18 cellular contexts compared by ENCODE assay signal in genomic region chr9:87267701-87268100, GRCh38.
DNase-seq lines count a peak whose midpoint lies in the region; ATAC-seq, FAIRE-seq and TF ChIP-seq lines count a peak whose summit lies in the region.
"Had no signal": no experiment of that assay in that cellular context is flagged by ENCODE, and none has a peak within 500 bp of the region (broad histone marks: within the 10 kb centered on the region; RNA-seq: fewer than 3 reads in every experiment).

No MANE protein-coding gene starts in this region.

- no peak overlapping the region for H3K4me3 Mint-ChIP-seq in HFFc6
- no peak overlapping the region for H3K4me3 Mint-ChIP-seq in activated CD8-positive, alpha-beta T cell treated with anti-CD3 and anti-CD28 coated beads, Interleukin-2, amount 10 ng/mL, durations not matched to agents 7 days and 5 days
- H3K4me3 Mint-ChIP-seq: neural crest cell; T-helper 1 cell treated with Interleukin-12 subunit alpha and Interleukin-12 subunit beta and Interleukin-4 antibody, amounts not matched to agents 30 μg/mL and 1 μg/mL, for 36 hours had no signal

- H3K9ac ChIP-seq in keratinocyte (ENCODE audit: control insufficient read depth, extremely low read depth, insufficient read depth, low read length) (no peak overlapping the region), subcutaneous abdominal adipose tissue (ENCODE audit: low read length in 5 of 5) (no peak overlapping the region)
- H3K9ac ChIP-seq: BLaER1 had no signal

- CTCF ChIA-PET in activated CD8-positive, alpha-beta T cell treated with anti-CD3 and anti-CD28 coated beads, Interleukin-2, amount 10 ng/mL, durations not matched to agents 7 days and 5 days (lab: Charles Lee): no interaction called here

- H3K4me1 ChIP-seq in esophagus (ENCODE audit: control insufficient read depth in 2 of 2, insufficient read depth in 2 of 2, low read length in 1 of 2) (peaks cover 6 to 9% of the 10 kb centered on the region in 2 donors), keratinocyte (ENCODE audit: control insufficient read depth, extremely low read depth, insufficient read depth, low read length) (peaks cover 11% of the 10 kb centered on the region), subcutaneous abdominal adipose tissue (ENCODE audit: control insufficient read depth in 5 of 5, insufficient read depth in 5 of 5, low read length in 5 of 5) (peaks cover 0 to 20% (median 17%) of the 10 kb centered on the region in 5 donors)

- POLR2A ChIA-PET in activated CD8-positive, alpha-beta T cell treated with anti-CD3 and anti-CD28 coated beads, Interleukin-2, amount 10 ng/mL, durations not matched to agents 7 days and 5 days (lab: Charles Lee): no interaction called here

- H3K27ac Mint-ChIP-seq in HFFc6: peak overlapping the region; percentile 85
- H3K27ac Mint-ChIP-seq in activated CD8-positive, alpha-beta T cell treated with anti-CD3 and anti-CD28 coated beads, Interleukin-2, amount 10 ng/mL, durations not matched to agents 7 days and 5 days: no peak overlapping the region
- H3K27ac Mint-ChIP-seq: T-helper 1 cell treated with Interleukin-12 subunit alpha and Interleukin-12 subunit beta and Interleukin-4 antibody, amounts not matched to agents 30 μg/mL and 1 μg/mL, for 36 hours had no signal

- TF ChIP-seq CTCF in HFFc6 (IDR thresholded peaks at IDR 0.05) (no peak; the same call in 1 of the 2 replicates), keratinocyte (optimal IDR thresholded peaks at IDR 0.05 in 1 of 3, IDR thresholded peaks at IDR 0.05 in 1 of 3, conservative IDR thresholded peaks at IDR 0.05 in 1 of 3; ENCODE audit: extremely low read depth in 1 of 3, insufficient read depth in 2 of 3, low read length in 3 of 3) (no peak)

- peaks cover 60% of the 10 kb centered on the region for H3K4me1 Mint-ChIP-seq in HFFc6 (ENCODE audit: low read depth)
- H3K4me1 Mint-ChIP-seq in activated CD8-positive, alpha-beta T cell treated with anti-CD3 and anti-CD28 coated beads, Interleukin-2, amount 10 ng/mL, durations not matched to agents 7 days and 5 days (ENCODE audit: low read depth): peaks cover 9% of the 10 kb centered on the region

- WGBS in esophagus, 2 donors: 42 to 60% methylated on average over 7 of the region's 7 CpGs

- peak overlapping the region; percentile 17 for H2AFZ ChIP-seq in keratinocyte (ENCODE audit: control insufficient read depth, low read length)
- H2AFZ ChIP-seq: hepatocyte had no signal

- H3K27ac ChIP-seq in esophagus (ENCODE audit: low read depth in 2 of 2, low read length in 1 of 2) (peak overlapping the region; percentile 34 to 65), keratinocyte (ENCODE audit: control insufficient read depth, insufficient read depth, low read length) (no peak overlapping the region), subcutaneous abdominal adipose tissue (ENCODE audit: low read depth, low read length) (peak overlapping the region; percentile 18)
- H3K27ac ChIP-seq: BLaER1, hepatocyte had no signal

- H3K9me1 ChIP-seq in keratinocyte (ENCODE audit: control insufficient read depth, extremely low read depth, insufficient read depth, low read length): no peaks in the 10 kb centered on the region

- no peak for ATAC-seq in activated CD8-positive, alpha-beta T cell treated with anti-CD3 and anti-CD28 coated beads, Interleukin-2, amount 10 ng/mL, durations not matched to agents 7 days and 5 days

- peak; percentile 73 for FAIRE-seq in keratinocyte (lab: Jason Lieb, UNC)
- FAIRE-seq: GM19239, urothelium cell line had no signal

- H3K9me3 Mint-ChIP-seq in HFFc6: no peaks in the 10 kb centered on the region
- H3K9me3 Mint-ChIP-seq in activated CD8-positive, alpha-beta T cell treated with anti-CD3 and anti-CD28 coated beads, Interleukin-2, amount 10 ng/mL, durations not matched to agents 7 days and 5 days (ENCODE audit: insufficient read depth): no peaks in the 10 kb centered on the region
- H3K9me3 Mint-ChIP-seq: T-helper 1 cell treated with Interleukin-12 subunit alpha and Interleukin-12 subunit beta and Interleukin-4 antibody, amounts not matched to agents 30 μg/mL and 1 μg/mL, for 36 hours had no signal

- no peaks in the 10 kb centered on the region for H4K20me1 ChIP-seq in keratinocyte (ENCODE audit: control insufficient read depth, extremely low read depth, insufficient read depth, low read length)
- H4K20me1 ChIP-seq: BLaER1 had no signal

- H3K4me3 ChIP-seq in esophagus (ENCODE audit: low read depth in 1 of 2, low read length in 2 of 2) (no peak overlapping the region), keratinocyte (ENCODE audit: control insufficient read depth in 2 of 3, extremely low read depth in 1 of 3, insufficient read depth in 2 of 3, low read depth in 1 of 3, low read length in 3 of 3) (no peak overlapping the region), subcutaneous abdominal adipose tissue (ENCODE audit: low read depth in 1 of 5, low read length in 5 of 5) (no peak overlapping the region)
- H3K4me3 ChIP-seq: BLaER1, hepatocyte had no signal

- H3K27me3 ChIP-seq in esophagus (ENCODE audit: control insufficient read depth in 1 of 2, insufficient read depth in 2 of 2, low read length in 2 of 2): no peaks in the 10 kb centered on the region
- H3K27me3 ChIP-seq in keratinocyte (ENCODE audit: control insufficient read depth, extremely low read depth, insufficient read depth, low read length): no peaks in the 10 kb centered on the region
- peaks cover 0 to 8% (median 4%) of the 10 kb centered on the region in 5 donors for H3K27me3 ChIP-seq in subcutaneous abdominal adipose tissue (ENCODE audit: control insufficient read depth in 5 of 5, insufficient read depth in 4 of 5, low read length in 5 of 5)
- H3K27me3 ChIP-seq: hepatocyte had no signal

- DNase-seq in HFFc6: peak; percentile 59
- no peak for DNase-seq in keratinocyte (ENCODE audit: low read depth, low spot score)
- DNase-seq in NCI-H2107 (lab: John Stamatoyannopoulos, UW): no peak
- no peak for DNase-seq in putamen (ENCODE audit: low spot score)
- DNase-seq in activated CD8-positive, alpha-beta T cell treated with anti-CD3 and anti-CD28 coated beads, Interleukin-2, amount 10 ng/mL, durations not matched to agents 7 days and 5 days: no peak
- no peak for DNase-seq in Ammon's horn (ENCODE audit: low spot score)
- DNase-seq: activated CD4-positive, alpha-beta T cell treated with anti-CD3 and anti-CD28 coated beads for 48 hours; DND-41; IMR-90; NCI-H1436 treated with DMSO at 0.1 percent for 48 hours had no signal

- no peaks in the 10 kb centered on the region for H3K9me3 ChIP-seq in esophagus (ENCODE audit: control insufficient read depth in 2 of 2, insufficient read depth in 1 of 2, low read depth in 1 of 2, low read length in 1 of 2)
- H3K9me3 ChIP-seq in keratinocyte (ENCODE audit: control insufficient read depth, low read depth, low read length): no peaks in the 10 kb centered on the region
- H3K9me3 ChIP-seq in subcutaneous abdominal adipose tissue (ENCODE audit: control insufficient read depth in 5 of 5, low read length in 5 of 5): no peaks in the 10 kb centered on the region
- H3K9me3 ChIP-seq: BLaER1 had no signal

- H3K36me3 ChIP-seq in esophagus (ENCODE audit: control insufficient read depth in 2 of 2, insufficient read depth in 2 of 2, low read length in 1 of 2): no peaks in the 10 kb centered on the region
- H3K36me3 ChIP-seq in keratinocyte (ENCODE audit: control insufficient read depth in 2 of 2, extremely low read depth in 1 of 2, insufficient read depth in 2 of 2, low read length in 2 of 2): no peaks in the 10 kb centered on the region
- H3K36me3 ChIP-seq in subcutaneous abdominal adipose tissue (ENCODE audit: control insufficient read depth in 5 of 5, insufficient read depth in 5 of 5, low read length in 5 of 5): no peaks in the 10 kb centered on the region
- H3K36me3 ChIP-seq: BLaER1 had no signal

- H3K4me2 ChIP-seq in keratinocyte (ENCODE audit: control insufficient read depth, extremely low read depth, insufficient read depth, low read depth, low read length): no peak overlapping the region
- H3K4me2 ChIP-seq: BLaER1, hepatocyte had no signal

- dilution Hi-C loops in keratinocyte (cut with MboI; ENCODE audit: extremely low pct_ligation_motif_present, low sequenced_read_pairs): no loop called here

- no peaks in the 10 kb centered on the region for H3K79me2 ChIP-seq in keratinocyte (ENCODE audit: control insufficient read depth, insufficient read depth, low read length)
- H3K79me2 ChIP-seq: hepatocyte had no signal

- H3K27me3 Mint-ChIP-seq in HFFc6 (ENCODE audit: insufficient read depth): peaks cover 2% of the 10 kb centered on the region; the same call in 1 of the 2 replicates
- peaks cover 9% of the 10 kb centered on the region for H3K27me3 Mint-ChIP-seq in activated CD8-positive, alpha-beta T cell treated with anti-CD3 and anti-CD28 coated beads, Interleukin-2, amount 10 ng/mL, durations not matched to agents 7 days and 5 days (ENCODE audit: low read depth)

- H3K36me3 Mint-ChIP-seq in HFFc6 (ENCODE audit: low read depth): peaks cover 19% of the 10 kb centered on the region
- H3K36me3 Mint-ChIP-seq in activated CD8-positive, alpha-beta T cell treated with anti-CD3 and anti-CD28 coated beads, Interleukin-2, amount 10 ng/mL, durations not matched to agents 7 days and 5 days (ENCODE audit: low read depth): no peaks in the 10 kb centered on the region
